22 cellular contexts compared by ENCODE assay signal in the genomic region with DNA sequence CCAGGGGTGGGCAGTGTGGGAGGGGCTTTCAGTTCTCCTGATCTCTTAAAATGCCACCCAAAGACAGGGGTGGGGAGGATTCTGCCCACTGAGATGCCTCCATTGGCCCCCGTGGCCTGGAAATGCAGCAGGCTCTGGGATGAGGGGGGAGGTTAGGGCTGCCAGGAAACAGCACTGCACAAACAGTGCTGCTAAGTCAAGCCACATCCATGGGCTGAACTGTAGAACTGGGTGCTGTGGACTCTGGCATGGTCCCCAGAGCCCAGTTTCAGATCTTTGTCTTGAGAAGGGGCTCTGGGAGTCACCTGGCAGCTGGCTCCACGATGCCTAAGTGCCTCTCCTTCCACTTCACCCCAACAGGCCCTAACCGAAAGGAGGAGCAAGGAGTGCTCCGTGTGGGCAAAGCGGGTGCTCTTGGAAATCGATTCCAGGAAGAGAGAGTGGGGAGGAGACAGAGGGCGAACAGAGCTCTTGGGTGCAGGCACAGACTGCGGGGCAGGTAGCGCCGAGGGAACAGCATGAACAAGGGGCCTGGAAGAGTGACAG. TPM values are rescaled to one million over a fixed set of nuclear protein-coding genes. Genes with fewer than 3 reads are reported as not detected.
"Had no signal": no experiment of that assay in that cellular context is flagged by ENCODE, and none has a peak within 500 bp of the region (broad histone marks: within the 10 kb centered on the region; RNA-seq: fewer than 3 reads in every experiment).

No MANE protein-coding gene starts in this region.

- H3K27ac ChIP-seq: colonic mucosa, psoas muscle, right lobe of liver, suprapubic skin, thyroid gland, vagina had no signal

- DNase-seq: effector CD8-positive, alpha-beta T cell; foreskin melanocyte; head of caudate nucleus; hippocampal formation; kidney glomerular epithelial cell; mesenchymal stem cell; naive B cell; retina; stimulated activated CD4-positive, alpha-beta T cell treated with anti-CD3 and anti-CD28 coated beads, Interleukin-4, amount 100 ng/mL, for 1 hour; stimulated activated CD8-positive, alpha-beta memory T cell treated with anti-CD3 and anti-CD28 coated beads, Interleukin-4, amount 100 ng/mL, for 48 hours; stimulated activated naive CD8-positive, alpha-beta T cell treated with anti-CD3 and anti-CD28 coated beads, Interleukin-15, Interleukin-2, amounts not matched to agents 100 U/mL and 50 U/mL, for 24 hours; thyroid gland had no signal

- ATAC-seq: psoas muscle; stimulated activated effector memory CD8-positive, alpha-beta T cell treated with anti-CD3 and anti-CD28 coated beads, Interleukin-12 subunit alpha, Interleukin-12 subunit beta, amount 100 ng/mL, for 72 hours; stimulated activated naive CD8-positive, alpha-beta T cell treated with anti-CD3 and anti-CD28 coated beads, Interleukin-15, Interleukin-2, amounts not matched to agents 100 U/mL and 50 U/mL, for 24 hours had no signal

- H3K4me3 Mint-ChIP-seq: nephron; stimulated activated effector memory CD8-positive, alpha-beta T cell treated with anti-CD3 and anti-CD28 coated beads, Interleukin-12 subunit alpha, Interleukin-12 subunit beta, amount 100 ng/mL, for 72 hours; type B pancreatic cell had no signal

- H3K36me3 Mint-ChIP-seq: naive B cell; stimulated activated effector memory CD8-positive, alpha-beta T cell treated with anti-CD3 and anti-CD28 coated beads, Interleukin-12 subunit alpha, Interleukin-12 subunit beta, amount 100 ng/mL, for 72 hours; type B pancreatic cell had no signal

- H3K27me3 ChIP-seq: colonic mucosa, right lobe of liver, suprapubic skin, thyroid gland, vagina had no signal

- H3K9me3 Mint-ChIP-seq: naive B cell; nephron; stimulated activated effector memory CD8-positive, alpha-beta T cell treated with anti-CD3 and anti-CD28 coated beads, Interleukin-12 subunit alpha, Interleukin-12 subunit beta, amount 100 ng/mL, for 72 hours; type B pancreatic cell had no signal

- H3K4me1 ChIP-seq: colonic mucosa, right lobe of liver had no signal

- FAIRE-seq: islet of Langerhans had no signal

- H3K4me3 ChIP-seq: colonic mucosa, psoas muscle, right lobe of liver, suprapubic skin, thyroid gland, vagina had no signal

- H3K9me3 ChIP-seq: colonic mucosa, psoas muscle, right lobe of liver, suprapubic skin, thyroid gland, vagina had no signal

- H3K36me3 ChIP-seq: colonic mucosa, right lobe of liver, suprapubic skin, thyroid gland, vagina had no signal

RNA-seq across cellular contexts. Expression of a gene that starts 7.8 kb away (rescaled TPM):
- total RNA-seq: dermis microvascular lymphatic vessel endothelial cell, right lobe of liver, thyroid gland had no signal
